In genomic region chr7:100546129-100546867, GRCh38 we compare ENCODE assay signal across 8 cellular contexts. TPM values are rescaled to one million over a fixed set of nuclear protein-coding genes. Genes with fewer than 3 reads are reported as not detected.
A peak's percentile ranks its signal among the peaks of the same experiment; 100 is the strongest.
DNase-seq lines count a peak whose midpoint lies in the region; ATAC-seq, FAIRE-seq and TF ChIP-seq lines count a peak whose summit lies in the region.

No MANE protein-coding gene starts in this region.

- H3K4me2 ChIP-seq in skeletal muscle satellite cell (ENCODE audit: low read length) = peak overlapping the region; percentile 62

- H3K4me1 ChIP-seq in foreskin keratinocyte = peaks cover 17% of the 10 kb centered on the region
- peaks cover 59% of the 10 kb centered on the region for H3K4me1 ChIP-seq in skeletal muscle satellite cell (ENCODE audit: control insufficient read depth, insufficient read depth, low read length)

- no peak for FAIRE-seq in frontal cortex (lab: Jason Lieb, UNC)

- TF ChIP-seq CTCF in foreskin keratinocyte (conservative IDR thresholded peaks at IDR 0.05) (no peak), lower leg skin (IDR thresholded peaks at IDR 0.05) (no peak)

- no peaks in the 10 kb centered on the region for H3K27me3 ChIP-seq in foreskin keratinocyte
- H3K27me3 ChIP-seq in skeletal muscle satellite cell (ENCODE audit: control insufficient read depth, insufficient read depth, low read length) = no peaks in the 10 kb centered on the region

- H3K36me3 ChIP-seq in SK-N-MC (ENCODE audit: insufficient read depth, low read length) (no peaks in the 10 kb centered on the region), skeletal muscle satellite cell (ENCODE audit: insufficient read depth, low read length) (peaks cover 9% of the 10 kb centered on the region)

- H3K27ac ChIP-seq in SK-N-MC (0 out of 2 replicates have a peak overlapping the region, but pooled peaks have one; percentile 25), foreskin keratinocyte (peak overlapping the region; percentile 4)

- H3K4me3 ChIP-seq in SK-N-MC (no peak overlapping the region), skeletal muscle satellite cell (ENCODE audit: low read length) (no peak overlapping the region), lower leg skin (ENCODE audit: low read depth, poor library complexity, severe bottlenecking) (no peak overlapping the region)

- ATAC-seq in Right ventricle myocardium superior (ENCODE audit: poor library complexity) (peak; percentile 17), Right ventricle myocardium inferior (no peak), foreskin keratinocyte (no peak), HG03196 (IDR thresholded peaks at IDR 0.05; ENCODE audit: unreplicated experiment) (no peak)

- WGBS in lower leg skin, 2 donors = 69 to 71% methylated on average over 9 of the region's 9 CpGs

- DNase-seq in Right ventricle myocardium superior (no peak), Right ventricle myocardium inferior (ENCODE audit: missing footprints) (no peak), SK-N-MC (ENCODE audit: low read depth, low spot score) (no peak), foreskin keratinocyte (no peak), lower leg skin (ENCODE audit: low spot score in 2 of 2) (no peak), frontal cortex (ENCODE audit: low spot score in 2 of 2) (no peak)

- no peak for TF ChIP-seq POLR2A in lower leg skin (IDR thresholded peaks at IDR 0.05)

- no peak overlapping the region for H3K9ac ChIP-seq in SK-N-MC (ENCODE audit: insufficient read length)
- peak overlapping the region; percentile 43 for H3K9ac ChIP-seq in skeletal muscle satellite cell (ENCODE audit: low read depth, low read length)

- H3K9me3 ChIP-seq in SK-N-MC (ENCODE audit: low read depth, low read length) = no peaks in the 10 kb centered on the region
- no peaks in the 10 kb centered on the region for H3K9me3 ChIP-seq in skeletal muscle satellite cell (replicated peaks; ENCODE audit: low read length)

- intact Hi-C loops in Right ventricle myocardium superior (cut with DNase I) (no loop called here), Right ventricle myocardium inferior (cut with DNase I) (no loop called here), lower leg skin (cut with DNase I; ENCODE audit: low total_unique reads) (loop anchor here (5.0 kb wide), 1 partner anchor 126 kb away; the partner anchor contains the start of gene GNB2)

RNA-seq across cellular contexts. Expression of gene AGFG2, which starts 7.3 kb away (rescaled TPM):
- 19.8 TPM for total RNA-seq in Right ventricle myocardium superior
- 21.5 TPM for total RNA-seq in Right ventricle myocardium inferior
- total RNA-seq in foreskin keratinocyte = 9.6 and 9.8 TPM in 2 replicates
- 8.4 and 9.2 TPM in 2 replicates for polyA plus RNA-seq in foreskin keratinocyte
- total RNA-seq in skeletal muscle satellite cell (2012; rRNA removed) = 12.9 and 14.9 TPM in 2 replicates
- 10 to 100 TPM; 47.1 to 62.7 (median 58.6) TPM for total RNA-seq in lower leg skin
- 2.0 TPM for total RNA-seq in frontal cortex

RNA-seq across cellular contexts. Expression of gene SAP25, which starts 27.4 kb away (rescaled TPM):
- 0.54 TPM for total RNA-seq in Right ventricle myocardium superior
- total RNA-seq in Right ventricle myocardium inferior = 0.84 TPM
- total RNA-seq in foreskin keratinocyte = not detected in 2 replicates
- polyA plus RNA-seq in foreskin keratinocyte = 0.64 and 0.70 TPM in 2 replicates
- total RNA-seq in skeletal muscle satellite cell (2012; rRNA removed) = not detected in 2 replicates
- total RNA-seq in lower leg skin = 1 to 10 TPM in 2 of 4 donors, not detected in 2; 1.3 to 1.7 TPM
- total RNA-seq in frontal cortex = not detected

RNA-seq across cellular contexts. Expression of gene LRCH4, which starts 39.6 kb away (rescaled TPM):
- total RNA-seq in Right ventricle myocardium superior (22.8 TPM), Right ventricle myocardium inferior (29.3 TPM), foreskin keratinocyte (12.2 and 15.1 TPM in 2 replicates), lower leg skin (10 to 100 TPM; 42.0 to 82.2 (median 63.7) TPM), frontal cortex (6.1 TPM)
- polyA plus RNA-seq in foreskin keratinocyte = 16.1 and 19.1 TPM in 2 replicates
- total RNA-seq in skeletal muscle satellite cell (2012; rRNA removed) = 13.2 and 15.1 TPM in 2 replicates

RNA-seq across cellular contexts. Expression of gene FBXO24, which starts 39.8 kb away (rescaled TPM):
- total RNA-seq in Right ventricle myocardium superior = 0.35 TPM
- 0.41 TPM for total RNA-seq in Right ventricle myocardium inferior
- 0.27 and 0.49 TPM in 2 replicates for total RNA-seq in foreskin keratinocyte
- polyA plus RNA-seq in foreskin keratinocyte = 0.44 and 0.46 TPM in 2 replicates
- total RNA-seq in skeletal muscle satellite cell (2012; rRNA removed) = 0.44 TPM in 1 of 2 replicates, not detected in the other
- total RNA-seq in lower leg skin = 1 to 10 TPM in 2 of 4 donors, under 1 TPM in 2; 0.15 to 4.3 (median 0.99) TPM
- 0.41 TPM for total RNA-seq in frontal cortex

RNA-seq across cellular contexts. Expression of gene PCOLCE, which starts 55.9 kb away (rescaled TPM):
- total RNA-seq in Right ventricle myocardium superior = 42.2 TPM
- total RNA-seq in Right ventricle myocardium inferior = 56.0 TPM
- total RNA-seq in foreskin keratinocyte = 2.1 and 2.6 TPM in 2 replicates
- polyA plus RNA-seq in foreskin keratinocyte = 5.2 and 6.9 TPM in 2 replicates
- total RNA-seq in skeletal muscle satellite cell (2012; rRNA removed) = 124 and 181 TPM in 2 replicates
- total RNA-seq in lower leg skin = 10 to 100 TPM in 1 of 4 donors, 1 to 10 TPM in 3; 4.9 to 47.6 (median 7.3) TPM
- total RNA-seq in frontal cortex = 3.3 TPM
